1 cellular context compared by ENCODE assay signal in genomic region chr7:87391020-87391701, GRCh38.
A peak's percentile ranks its signal among the peaks of the same experiment; 100 is the strongest.
TF ChIP-seq lines count a peak whose summit lies in the region.

No MANE protein-coding gene starts in this region.

TF ChIP-seq in K562, 482 proteins besides CTCF, POLR2A, EP300 and RAD21 (continued from another document and continues in another):
- TF ChIP-seq STAT6 (CRISPR knock-in tag; IDR thresholded peaks at IDR 0.05), result no peak
- no peak for TF ChIP-seq TRIM24 (IDR thresholded peaks at IDR 0.05)
- no peak for TF ChIP-seq NR1H2 (CRISPR knock-in tag; IDR thresholded peaks at IDR 0.05)
- TF ChIP-seq TEAD1 (CRISPR knock-in tag; IDR thresholded peaks at IDR 0.05), result no peak
- TF ChIP-seq DDX20 (tag; IDR thresholded peaks at IDR 0.05; ENCODE audit: low read depth), result no peak
- no peak for TF ChIP-seq ETV1 (tag; conservative IDR thresholded peaks at IDR 0.05; ENCODE audit: low read depth)
- TF ChIP-seq SMAD3 (CRISPR knock-in tag; conservative IDR thresholded peaks at IDR 0.05), result no peak
- TF ChIP-seq ZNF174 (CRISPR knock-in tag; IDR thresholded peaks at IDR 0.05), result no peak
- TF ChIP-seq, protein P1, sequence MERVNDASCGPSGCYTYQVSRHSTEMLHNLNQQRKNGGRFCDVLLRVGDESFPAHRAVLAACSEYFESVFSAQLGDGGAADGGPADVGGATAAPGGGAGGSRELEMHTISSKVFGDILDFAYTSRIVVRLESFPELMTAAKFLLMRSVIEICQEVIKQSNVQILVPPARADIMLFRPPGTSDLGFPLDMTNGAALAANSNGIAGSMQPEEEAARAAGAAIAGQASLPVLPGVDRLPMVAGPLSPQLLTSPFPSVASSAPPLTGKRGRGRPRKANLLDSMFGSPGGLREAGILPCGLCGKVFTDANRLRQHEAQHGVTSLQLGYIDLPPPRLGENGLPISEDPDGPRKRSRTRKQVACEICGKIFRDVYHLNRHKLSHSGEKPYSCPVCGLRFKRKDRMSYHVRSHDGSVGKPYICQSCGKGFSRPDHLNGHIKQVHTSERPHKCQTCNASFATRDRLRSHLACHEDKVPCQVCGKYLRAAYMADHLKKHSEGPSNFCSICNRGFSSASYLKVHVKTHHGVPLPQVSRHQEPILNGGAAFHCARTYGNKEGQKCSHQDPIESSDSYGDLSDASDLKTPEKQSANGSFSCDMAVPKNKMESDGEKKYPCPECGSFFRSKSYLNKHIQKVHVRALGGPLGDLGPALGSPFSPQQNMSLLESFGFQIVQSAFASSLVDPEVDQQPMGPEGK (CRISPR knock-in tag; IDR thresholded peaks at IDR 0.05; ENCODE audit: borderline replicate concordance), result no peak
- TF ChIP-seq ILF3 (IDR thresholded peaks at IDR 0.05; ENCODE audit: borderline replicate concordance), result no peak
- no peak for TF ChIP-seq ZNF175 (CRISPR knock-in tag; IDR thresholded peaks at IDR 0.05; ENCODE audit: low read depth)
- TF ChIP-seq DACH1 (IDR thresholded peaks at IDR 0.05; ENCODE audit: partially characterized antibody), result no peak
- 0 out of 2 replicates have a peak, but pooled peaks have one; percentile 40 for TF ChIP-seq GTF2A2 (tag; IDR thresholded peaks at IDR 0.05)
- no peak for TF ChIP-seq ZNF57 (CRISPR knock-in tag; IDR thresholded peaks at IDR 0.05)
- TF ChIP-seq XRCC4 (IDR thresholded peaks at IDR 0.05; ENCODE audit: extremely low read depth, insufficient read depth, insufficient read length), result no peak
- TF ChIP-seq ZNF41 (CRISPR knock-in tag; conservative IDR thresholded peaks at IDR 0.05), result no peak
- TF ChIP-seq, protein P2, sequence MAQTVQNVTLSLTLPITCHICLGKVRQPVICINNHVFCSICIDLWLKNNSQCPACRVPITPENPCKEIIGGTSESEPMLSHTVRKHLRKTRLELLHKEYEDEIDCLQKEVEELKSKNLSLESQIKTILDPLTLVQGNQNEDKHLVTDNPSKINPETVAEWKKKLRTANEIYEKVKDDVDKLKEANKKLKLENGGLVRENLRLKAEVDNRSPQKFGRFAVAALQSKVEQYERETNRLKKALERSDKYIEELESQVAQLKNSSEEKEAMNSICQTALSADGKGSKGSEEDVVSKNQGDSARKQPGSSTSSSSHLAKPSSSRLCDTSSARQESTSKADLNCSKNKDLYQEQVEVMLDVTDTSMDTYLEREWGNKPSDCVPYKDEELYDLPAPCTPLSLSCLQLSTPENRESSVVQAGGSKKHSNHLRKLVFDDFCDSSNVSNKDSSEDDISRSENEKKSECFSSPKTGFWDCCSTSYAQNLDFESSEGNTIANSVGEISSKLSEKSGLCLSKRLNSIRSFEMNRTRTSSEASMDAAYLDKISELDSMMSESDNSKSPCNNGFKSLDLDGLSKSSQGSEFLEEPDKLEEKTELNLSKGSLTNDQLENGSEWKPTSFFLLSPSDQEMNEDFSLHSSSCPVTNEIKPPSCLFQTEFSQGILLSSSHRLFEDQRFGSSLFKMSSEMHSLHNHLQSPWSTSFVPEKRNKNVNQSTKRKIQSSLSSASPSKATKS (CRISPR knock-in tag; IDR thresholded peaks at IDR 0.05), result no peak
- no peak for TF ChIP-seq ETS2 (tag; IDR thresholded peaks at IDR 0.05; ENCODE audit: borderline replicate concordance, poor library complexity, severe bottlenecking)
- no peak for TF ChIP-seq SRSF7 (optimal IDR thresholded peaks at IDR 0.05; ENCODE audit: low read depth, low read length)
- TF ChIP-seq, protein P3, sequence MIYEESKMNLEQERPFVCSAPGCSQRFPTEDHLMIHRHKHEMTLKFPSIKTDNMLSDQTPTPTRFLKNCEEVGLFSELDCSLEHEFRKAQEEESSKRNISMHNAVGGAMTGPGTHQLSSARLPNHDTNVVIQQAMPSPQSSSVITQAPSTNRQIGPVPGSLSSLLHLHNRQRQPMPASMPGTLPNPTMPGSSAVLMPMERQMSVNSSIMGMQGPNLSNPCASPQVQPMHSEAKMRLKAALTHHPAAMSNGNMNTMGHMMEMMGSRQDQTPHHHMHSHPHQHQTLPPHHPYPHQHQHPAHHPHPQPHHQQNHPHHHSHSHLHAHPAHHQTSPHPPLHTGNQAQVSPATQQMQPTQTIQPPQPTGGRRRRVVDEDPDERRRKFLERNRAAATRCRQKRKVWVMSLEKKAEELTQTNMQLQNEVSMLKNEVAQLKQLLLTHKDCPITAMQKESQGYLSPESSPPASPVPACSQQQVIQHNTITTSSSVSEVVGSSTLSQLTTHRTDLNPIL (CRISPR knock-in tag; IDR thresholded peaks at IDR 0.05), result no peak
- 0 out of 2 replicates have a peak, but pooled peaks have one; percentile 11 for TF ChIP-seq ARID3A (IDR thresholded peaks at IDR 0.05; ENCODE audit: borderline replicate concordance, low read depth, low read length)
- no peak for TF ChIP-seq JUND (IDR thresholded peaks at IDR 0.05; ENCODE audit: borderline replicate concordance, low read depth, low read length)
- peak; percentile 51; the same call in 1 of the 3 replicates for TF ChIP-seq JUND (tag; IDR thresholded peaks at IDR 0.05; ENCODE audit: borderline replicate concordance, low read depth, low read length)
- TF ChIP-seq ZNF699 (CRISPR knock-in tag; IDR thresholded peaks at IDR 0.05; ENCODE audit: insufficient replicate concordance), result no peak
- TF ChIP-seq HMG20B (CRISPR knock-in tag; IDR thresholded peaks at IDR 0.05), result no peak
- TF ChIP-seq ZSCAN29 (IDR thresholded peaks at IDR 0.05), result no peak
- TF ChIP-seq SMC3 (conservative IDR thresholded peaks at IDR 0.05; ENCODE audit: insufficient read depth, low read depth, low read length), result no peak
- TF ChIP-seq TCF3 (CRISPR knock-in tag; IDR thresholded peaks at IDR 0.05), result no peak
- TF ChIP-seq MTF1 (CRISPR knock-in tag; IDR thresholded peaks at IDR 0.05; ENCODE audit: borderline replicate concordance), result no peak
- TF ChIP-seq NFIC (IDR thresholded peaks at IDR 0.05), result no peak
- TF ChIP-seq RFX1 (IDR thresholded peaks at IDR 0.05), result peak; percentile 79
- no peak for TF ChIP-seq PHF21A (IDR thresholded peaks at IDR 0.05; ENCODE audit: borderline replicate concordance, low read depth)
- no peak for TF ChIP-seq HSF4 (CRISPR knock-in tag; IDR thresholded peaks at IDR 0.05; ENCODE audit: borderline replicate concordance)
- TF ChIP-seq NKRF (IDR thresholded peaks at IDR 0.05; ENCODE audit: borderline replicate concordance), result no peak
- TF ChIP-seq JUNB (CRISPR knock-in tag; conservative IDR thresholded peaks at IDR 0.05), result no peak
- no peak for TF ChIP-seq ZBTB26 (CRISPR knock-in tag; IDR thresholded peaks at IDR 0.05)
- TF ChIP-seq MCM5 (IDR thresholded peaks at IDR 0.05; ENCODE audit: low read depth), result no peak
- TF ChIP-seq CBFB (CRISPR knock-in tag; IDR thresholded peaks at IDR 0.05), result no peak
- TF ChIP-seq TAL1 (IDR thresholded peaks at IDR 0.05), result no peak
- no peak for TF ChIP-seq CSDE1 (IDR thresholded peaks at IDR 0.05)
- TF ChIP-seq PML (IDR thresholded peaks at IDR 0.05; ENCODE audit: low read length), result 0 out of 2 replicates have a peak, but pooled peaks have one; percentile 29
- TF ChIP-seq, protein P4, sequence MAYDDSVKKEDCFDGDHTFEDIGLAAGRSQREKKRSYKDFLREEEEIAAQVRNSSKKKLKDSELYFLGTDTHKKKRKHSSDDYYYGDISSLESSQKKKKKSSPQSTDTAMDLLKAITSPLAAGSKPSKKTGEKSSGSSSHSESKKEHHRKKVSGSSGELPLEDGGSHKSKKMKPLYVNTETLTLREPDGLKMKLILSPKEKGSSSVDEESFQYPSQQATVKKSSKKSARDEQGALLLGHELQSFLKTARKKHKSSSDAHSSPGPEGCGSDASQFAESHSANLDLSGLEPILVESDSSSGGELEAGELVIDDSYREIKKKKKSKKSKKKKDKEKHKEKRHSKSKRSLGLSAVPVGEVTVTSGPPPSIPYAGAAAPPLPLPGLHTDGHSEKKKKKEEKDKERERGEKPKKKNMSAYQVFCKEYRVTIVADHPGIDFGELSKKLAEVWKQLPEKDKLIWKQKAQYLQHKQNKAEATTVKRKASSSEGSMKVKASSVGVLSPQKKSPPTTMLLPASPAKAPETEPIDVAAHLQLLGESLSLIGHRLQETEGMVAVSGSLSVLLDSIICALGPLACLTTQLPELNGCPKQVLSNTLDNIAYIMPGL (CRISPR knock-in tag; IDR thresholded peaks at IDR 0.05), result no peak
- TF ChIP-seq IFI16 (CRISPR knock-in tag; IDR thresholded peaks at IDR 0.05), result no peak
- TF ChIP-seq THRA (IDR thresholded peaks at IDR 0.05), result no peak
- TF ChIP-seq MBD2 (IDR thresholded peaks at IDR 0.05; ENCODE audit: borderline replicate concordance, low read depth), result no peak; the same call in 1 of the 2 replicates
- TF ChIP-seq NBN (IDR thresholded peaks at IDR 0.05; ENCODE audit: low read depth), result no peak
- TF ChIP-seq ZC3H11A (IDR thresholded peaks at IDR 0.05; ENCODE audit: low read depth, low read length), result no peak
- no peak for TF ChIP-seq CAMTA2 (CRISPR knock-in tag; conservative IDR thresholded peaks at IDR 0.05)
- 0 out of 2 replicates have a peak, but pooled peaks have one; percentile 29 for TF ChIP-seq DIDO1 (tag; IDR thresholded peaks at IDR 0.05; ENCODE audit: low read depth)
- peak; percentile 71 for TF ChIP-seq MAFF (IDR thresholded peaks at IDR 0.05; ENCODE audit: low read length)
- 0 out of 4 replicates have a peak, but pooled peaks of 1 of the 2 experiments have one; percentile 16 for TF ChIP-seq RCOR1 (IDR thresholded peaks at IDR 0.05; ENCODE audit: borderline replicate concordance in 1 of 2, low read depth in 2 of 2, low read length in 2 of 2)
